2 cellular contexts compared by ENCODE assay signal in genomic region chr3:8505621-8506020, GRCh38.
TF ChIP-seq lines count a peak whose summit lies in the region.

No MANE protein-coding gene starts in this region.

TF ChIP-seq in liver, 16 proteins besides CTCF, POLR2A, EP300 and RAD21:
- TF ChIP-seq HNF4G (IDR thresholded peaks at IDR 0.05) (no peak), MAX (IDR thresholded peaks at IDR 0.05) (peak; percentile 88), REST (IDR thresholded peaks at IDR 0.05) (no peak), ATF3 (IDR thresholded peaks at IDR 0.05) (no peak), JUND (IDR thresholded peaks at IDR 0.05) (no peak), FOXA1 (IDR thresholded peaks at IDR 0.05) (peak; percentile 86), GABPA (IDR thresholded peaks at IDR 0.05 in 1 of 2, conservative IDR thresholded peaks at IDR 0.05 in 1 of 2) (peak; percentile 60 to 76), ZBTB33 (IDR thresholded peaks at IDR 0.05) (no peak), FOXA2 (IDR thresholded peaks at IDR 0.05) (peak; percentile 95), NR2F2 (IDR thresholded peaks at IDR 0.05) (no peak), YY1 (IDR thresholded peaks at IDR 0.05) (no peak), EGR1 (IDR thresholded peaks at IDR 0.05; ENCODE audit: low read depth in 2 of 2) (no peak), RXRA (IDR thresholded peaks at IDR 0.05) (peak in 1 of 2 donors; percentile 58), SP1 (IDR thresholded peaks at IDR 0.05) (peak; percentile 21), HNF4A (conservative IDR thresholded peaks at IDR 0.05) (peak; percentile 22 to 51), TAF1 (conservative IDR thresholded peaks at IDR 0.05) (no peak)
TF ChIP-seq in liver: peak in this region for 7.

TF ChIP-seq in HepG2, 621 proteins besides CTCF, POLR2A, EP300 and RAD21:
- TF ChIP-seq PCBP2 (optimal IDR thresholded peaks at IDR 0.05; ENCODE audit: low read depth, low read length, poor library complexity, severe bottlenecking) (no peak), ZNF557 (CRISPR knock-in tag; IDR thresholded peaks at IDR 0.05) (no peak), RFX1 (IDR thresholded peaks at IDR 0.05) (no peak), FOXP1 (IDR thresholded peaks at IDR 0.05) (no peak), FOXP1 (CRISPR knock-in tag; IDR thresholded peaks at IDR 0.05) (no peak), ZNF264 (CRISPR knock-in tag; IDR thresholded peaks at IDR 0.05) (no peak), MTA3 (CRISPR knock-in tag; IDR thresholded peaks at IDR 0.05) (no peak), DMTF1 (CRISPR knock-in tag; IDR thresholded peaks at IDR 0.05) (no peak), ZNF468 (CRISPR knock-in tag; IDR thresholded peaks at IDR 0.05) (no peak), ZBTB7B (CRISPR knock-in tag; IDR thresholded peaks at IDR 0.05) (no peak), NBN (conservative IDR thresholded peaks at IDR 0.05) (no peak), YEATS4 (CRISPR knock-in tag; IDR thresholded peaks at IDR 0.05; ENCODE audit: borderline replicate concordance) (no peak)
